Comparison of ENCODE assay signal across 27 cellular contexts in genomic region chr13:38688674-38689073, GRCh38. TPM values are rescaled to one million over a fixed set of nuclear protein-coding genes. Genes with fewer than 3 reads are reported as not detected.
DNase-seq lines count a peak whose midpoint lies in the region; ATAC-seq and TF ChIP-seq lines count a peak whose summit lies in the region.
"Had no signal": no experiment of that assay in that cellular context is flagged by ENCODE, and none has a peak within 500 bp of the region (broad histone marks: within the 10 kb centered on the region; RNA-seq: fewer than 3 reads in every experiment).

No MANE protein-coding gene starts in this region.

- H3K27me3 Mint-ChIP-seq in chondrocyte (ENCODE audit: low read depth) (peaks cover 33% of the 10 kb centered on the region), nephron progenitor cell (ENCODE audit: low read depth, poor library complexity) (peaks cover 13% of the 10 kb centered on the region)
- H3K27me3 Mint-ChIP-seq in naive thymus-derived CD4-positive, alpha-beta T cell, result peaks cover 11 to 27% (median 20%) of the 10 kb centered on the region in 5 donors

- peaks cover 2% of the 10 kb centered on the region for H3K9me3 Mint-ChIP-seq in chondrocyte (ENCODE audit: low read depth)
- H3K9me3 Mint-ChIP-seq in nephron progenitor cell, result peaks cover 6% of the 10 kb centered on the region
- peaks cover 0 to 3% (median 0%) of the 10 kb centered on the region in 11 donors for H3K9me3 Mint-ChIP-seq in naive thymus-derived CD4-positive, alpha-beta T cell
- H3K9me3 Mint-ChIP-seq: CD8-positive, alpha-beta memory T cell had no signal

- H3K4me1 Mint-ChIP-seq in chondrocyte (ENCODE audit: low read depth) (peaks cover 20% of the 10 kb centered on the region), nephron progenitor cell (peaks cover 15% of the 10 kb centered on the region)
- H3K4me1 Mint-ChIP-seq in naive thymus-derived CD4-positive, alpha-beta T cell, result peaks cover 0 to 9% (median 4%) of the 10 kb centered on the region in 7 donors

- H3K36me3 ChIP-seq in naive thymus-derived CD4-positive, alpha-beta T cell (ENCODE audit: control insufficient read depth in 2 of 3, insufficient read depth in 3 of 3, low read length in 3 of 3), result no peaks in the 10 kb centered on the region
- H3K36me3 ChIP-seq: brain microvascular endothelial cell, neutrophil, prostate gland, SJSA1 had no signal

- no peak for ATAC-seq in Right ventricle myocardium superior (ENCODE audit: poor library complexity)
- no peak for ATAC-seq in Right ventricle myocardium inferior
- ATAC-seq in HG02759 (IDR thresholded peaks at IDR 0.05; ENCODE audit: unreplicated experiment), result no peak
- ATAC-seq in naive thymus-derived CD4-positive, alpha-beta T cell, result no peak
- no peak for ATAC-seq in HG03108 (IDR thresholded peaks at IDR 0.05; ENCODE audit: unreplicated experiment)
- ATAC-seq: left cardiac atrium; Panc1; stimulated activated naive CD8-positive, alpha-beta T cell treated with anti-CD3 and anti-CD28 coated beads, Interleukin-15, Interleukin-2, amounts not matched to agents 100 U/mL and 50 U/mL, for 24 hours had no signal

- POLR2A ChIA-PET in naive thymus-derived CD4-positive, alpha-beta T cell (lab: Charles Lee), result no interaction called here

- DNase-seq in Right ventricle myocardium superior, result peak; percentile 32
- DNase-seq in Right ventricle myocardium inferior (ENCODE audit: missing footprints), result no peak
- peak; percentile 91 for DNase-seq in chondrocyte (ENCODE audit: low spot score)
- no peak for DNase-seq in nephron progenitor cell
- no peak for DNase-seq in naive thymus-derived CD4-positive, alpha-beta T cell
- DNase-seq in iPS-NIHi7 (ENCODE audit: extremely low spot score), result no peak
- DNase-seq: activated CD4-positive, alpha-beta T cell treated with anti-CD3 and anti-CD28 coated beads, Interleukin-2, amount 50 U/mL, for 48 hours; activated naive CD4-positive, alpha-beta T cell treated with Interleukin-2 at 50 U/mL for 16 hours; brain microvascular endothelial cell; CD8-positive, alpha-beta memory T cell; DMS79; GDM1; glutamatergic neuron; left cardiac atrium; NCI-H146; NCI-H2171; NCI-H510A treated with DMSO at 0.1 percent for 48 hours; stimulated activated naive CD8-positive, alpha-beta T cell treated with anti-CD3 and anti-CD28 coated beads, Interleukin-15, Interleukin-2, amounts not matched to agents 100 U/mL and 50 U/mL, for 24 hours; testis had no signal

- no peaks in the 10 kb centered on the region for H3K4me1 ChIP-seq in naive thymus-derived CD4-positive, alpha-beta T cell (ENCODE audit: control insufficient read depth in 2 of 2, insufficient read depth in 2 of 2, low read length in 2 of 2)
- H3K4me1 ChIP-seq: A549, prostate gland, SJSA1, testis had no signal

- no peaks in the 10 kb centered on the region for H3K36me3 Mint-ChIP-seq in chondrocyte (ENCODE audit: low read depth)
- H3K36me3 Mint-ChIP-seq in nephron progenitor cell (ENCODE audit: low read depth), result peaks cover 25% of the 10 kb centered on the region
- H3K36me3 Mint-ChIP-seq in naive thymus-derived CD4-positive, alpha-beta T cell, result peaks cover 0 to 6% (median 0%) of the 10 kb centered on the region in 5 donors
- H3K36me3 Mint-ChIP-seq: CD8-positive, alpha-beta memory T cell had no signal

- H3K9me3 ChIP-seq in naive thymus-derived CD4-positive, alpha-beta T cell (ENCODE audit: control insufficient read depth in 2 of 3, low read length in 3 of 3), result no peaks in the 10 kb centered on the region
- H3K9me3 ChIP-seq: A549, neutrophil, prostate gland, SJSA1, testis had no signal

- no peaks in the 10 kb centered on the region for H3K27me3 ChIP-seq in naive thymus-derived CD4-positive, alpha-beta T cell (ENCODE audit: control insufficient read depth in 2 of 2, insufficient read depth in 2 of 2, low read length in 2 of 2)
- H3K27me3 ChIP-seq: testis had no signal

- no peak overlapping the region for H3K27ac Mint-ChIP-seq in chondrocyte (ENCODE audit: unreplicated experiment)
- H3K27ac Mint-ChIP-seq in nephron progenitor cell, result no peak overlapping the region
- H3K27ac Mint-ChIP-seq in naive thymus-derived CD4-positive, alpha-beta T cell, result no peak overlapping the region
- H3K27ac Mint-ChIP-seq: CD8-positive, alpha-beta memory T cell had no signal

- CTCF ChIA-PET in naive thymus-derived CD4-positive, alpha-beta T cell (lab: Charles Lee), result no interaction called here

- H3K4me3 Mint-ChIP-seq in chondrocyte (ENCODE audit: unreplicated experiment), result no peak overlapping the region
- H3K4me3 Mint-ChIP-seq in nephron progenitor cell, result peak overlapping the region; percentile 83
- H3K4me3 Mint-ChIP-seq in naive thymus-derived CD4-positive, alpha-beta T cell, result no peak overlapping the region
- H3K4me3 Mint-ChIP-seq: CD8-positive, alpha-beta memory T cell had no signal

- no peak overlapping the region for H3K4me3 ChIP-seq in naive thymus-derived CD4-positive, alpha-beta T cell (ENCODE audit: low read length)
- H3K4me3 ChIP-seq: A549, SJSA1 had no signal

- intact Hi-C loops in Right ventricle myocardium superior (cut with DNase I) (loop anchor here (5.0 kb wide), 1 partner anchor 74 kb away; no protein-coding TSS in a partner anchor), Right ventricle myocardium inferior (cut with DNase I) (loop anchor here (5.0 kb wide), 1 partner anchor 184 kb away; no protein-coding TSS in a partner anchor)
- intact Hi-C loops in naive thymus-derived CD4-positive, alpha-beta T cell (cut with micrococcal nuclease), result no loop called here

- H3K27ac ChIP-seq in naive thymus-derived CD4-positive, alpha-beta T cell (ENCODE audit: low read depth, low read length), result no peak overlapping the region
- H3K27ac ChIP-seq: A549, brain microvascular endothelial cell, epithelial cell of prostate, neutrophil, prostate gland, SJSA1, testis had no signal

- TF ChIP-seq CTCF in chondrocyte (IDR thresholded peaks at IDR 0.05), result no peak
- no peak for TF ChIP-seq CTCF in nephron progenitor cell (IDR thresholded peaks at IDR 0.05)

RNA-seq across cellular contexts. Expression of gene FREM2, which starts 1.8 kb away (rescaled TPM):
- total RNA-seq in Right ventricle myocardium superior, result 0.03 TPM
- 0.03 TPM for total RNA-seq in Right ventricle myocardium inferior
- 0.07 to 0.15 TPM (median 0.07 TPM) in 3 replicates for total RNA-seq in chondrocyte
- under 1 TPM in 1 of 5 experiments, not detected in 4; 0.12 TPM for total RNA-seq in naive thymus-derived CD4-positive, alpha-beta T cell
- polyA plus RNA-seq in naive thymus-derived CD4-positive, alpha-beta T cell, result not detected
- total RNA-seq: CD8-positive, alpha-beta memory T cell; SJSA1 had no signal
- polyA plus RNA-seq: A549; CD8-positive, alpha-beta memory T cell had no signal

Comparison
In these comparisons a context has a peak if more than half of its experiments do, and no peak if none do; other contexts are left out.
1. DNase-seq: peak in Right ventricle myocardium superior (single experiment) and chondrocyte (single experiment); none in Right ventricle myocardium inferior (single experiment), nephron progenitor cell (single experiment), naive thymus-derived CD4-positive, alpha-beta T cell (0 of 9) and iPS-NIHi7 (single experiment).
2. intact Hi-C loops: an anchor here in Right ventricle myocardium superior (5.0 kb wide) and Right ventricle myocardium inferior (5.0 kb wide); none called in naive thymus-derived CD4-positive, alpha-beta T cell.